1 cellular context compared by ENCODE assay signal in genomic region chr14:73753043-73753886, GRCh38.
TF ChIP-seq lines count a peak whose summit lies in the region.

No MANE protein-coding gene starts in this region.

TF ChIP-seq in HepG2, 621 proteins besides CTCF, POLR2A, EP300 and RAD21 (continues in another document):
- TF ChIP-seq ZNF142 (CRISPR knock-in tag; IDR thresholded peaks at IDR 0.05) (0 out of 2 replicates have a peak, but pooled peaks have one; percentile 46), ZFX (CRISPR knock-in tag; IDR thresholded peaks at IDR 0.05; ENCODE audit: low read depth) (peak; percentile 92), DMAP1 (CRISPR knock-in tag; IDR thresholded peaks at IDR 0.05) (peak; percentile 59; the same call in 1 of the 2 replicates), MIER3 (CRISPR knock-in tag; IDR thresholded peaks at IDR 0.05; ENCODE audit: borderline replicate concordance) (0 out of 2 replicates have a peak, but pooled peaks have one; percentile 17), ZSCAN29 (CRISPR knock-in tag; conservative IDR thresholded peaks at IDR 0.05) (0 out of 2 replicates have a peak, but pooled peaks have one; percentile 56), NONO (IDR thresholded peaks at IDR 0.05) (no peak), NONO (CRISPR knock-in tag; conservative IDR thresholded peaks at IDR 0.05) (peak; percentile 59; the same call in 1 of the 2 replicates), ARNT (IDR thresholded peaks at IDR 0.05) (no peak), SNAPC5 (CRISPR knock-in tag; IDR thresholded peaks at IDR 0.05; ENCODE audit: borderline replicate concordance) (0 out of 2 replicates have a peak, but pooled peaks have one; percentile 47), ZBTB39 (CRISPR knock-in tag; IDR thresholded peaks at IDR 0.05) (no peak), PHF20 (CRISPR knock-in tag; IDR thresholded peaks at IDR 0.05) (peak; percentile 59; the same call in 1 of the 2 replicates), ZNF354B (CRISPR knock-in tag; IDR thresholded peaks at IDR 0.05) (no peak), GABPB1 (CRISPR knock-in tag; IDR thresholded peaks at IDR 0.05) (peak; percentile 66), HDAC1 (CRISPR knock-in tag; IDR thresholded peaks at IDR 0.05) (peak; percentile 52; the same call in 1 of the 2 replicates), ZBTB34 (CRISPR knock-in tag; IDR thresholded peaks at IDR 0.05) (peak; percentile 89), TCF7 (IDR thresholded peaks at IDR 0.05; ENCODE audit: low read depth) (no peak), ZNF704 (CRISPR knock-in tag; IDR thresholded peaks at IDR 0.05; ENCODE audit: borderline replicate concordance) (no peak), ZNF619 (CRISPR knock-in tag; IDR thresholded peaks at IDR 0.05) (no peak), ZNF333 (CRISPR knock-in tag; IDR thresholded peaks at IDR 0.05; ENCODE audit: borderline replicate concordance) (no peak), HOXA5 (CRISPR knock-in tag; IDR thresholded peaks at IDR 0.05) (no peak), TP53 (CRISPR knock-in tag; conservative IDR thresholded peaks at IDR 0.05) (0 out of 2 replicates have a peak, but pooled peaks have one; percentile 25), ZNF232 (CRISPR knock-in tag; IDR thresholded peaks at IDR 0.05; ENCODE audit: borderline replicate concordance) (peak; percentile 27; the same call in 1 of the 2 replicates), ZNF263 (CRISPR knock-in tag; IDR thresholded peaks at IDR 0.05) (peak; percentile 45; the same call in 1 of the 2 replicates), ZNF264 (CRISPR knock-in tag; IDR thresholded peaks at IDR 0.05) (0 out of 2 replicates have a peak, but pooled peaks have one; percentile 56), ZNF552 (CRISPR knock-in tag; IDR thresholded peaks at IDR 0.05; ENCODE audit: borderline replicate concordance) (peak; percentile 36; the same call in 1 of the 2 replicates), PATZ1 (CRISPR knock-in tag; IDR thresholded peaks at IDR 0.05) (peak; percentile 65), ZSCAN31 (CRISPR knock-in tag; IDR thresholded peaks at IDR 0.05; ENCODE audit: low read depth) (peak; percentile 56; the same call in 1 of the 2 replicates), IRF9 (CRISPR knock-in tag; IDR thresholded peaks at IDR 0.05; ENCODE audit: borderline replicate concordance) (no peak), XRCC5 (optimal IDR thresholded peaks at IDR 0.05; ENCODE audit: low read length) (peak; percentile 68), PAXIP1 (CRISPR knock-in tag; conservative IDR thresholded peaks at IDR 0.05) (peak; percentile 88), THRA (CRISPR knock-in tag; IDR thresholded peaks at IDR 0.05; ENCODE audit: borderline replicate concordance) (0 out of 2 replicates have a peak, but pooled peaks have one; percentile 55), ZNF644 (CRISPR knock-in tag; IDR thresholded peaks at IDR 0.05; ENCODE audit: low read depth) (no peak), HNRNPL (IDR thresholded peaks at IDR 0.05; ENCODE audit: low read depth, low read length) (peak; percentile 92), ZMYM2 (CRISPR knock-in tag; IDR thresholded peaks at IDR 0.05) (peak; percentile 65; the same call in 1 of the 2 replicates), E2F5 (CRISPR knock-in tag; conservative IDR thresholded peaks at IDR 0.05) (no peak), MED1 (CRISPR knock-in tag; IDR thresholded peaks at IDR 0.05) (peak; percentile 73), ZFY (CRISPR knock-in tag; IDR thresholded peaks at IDR 0.05) (peak; percentile 84)
